8 cellular contexts compared by ENCODE assay signal in the genomic region with DNA sequence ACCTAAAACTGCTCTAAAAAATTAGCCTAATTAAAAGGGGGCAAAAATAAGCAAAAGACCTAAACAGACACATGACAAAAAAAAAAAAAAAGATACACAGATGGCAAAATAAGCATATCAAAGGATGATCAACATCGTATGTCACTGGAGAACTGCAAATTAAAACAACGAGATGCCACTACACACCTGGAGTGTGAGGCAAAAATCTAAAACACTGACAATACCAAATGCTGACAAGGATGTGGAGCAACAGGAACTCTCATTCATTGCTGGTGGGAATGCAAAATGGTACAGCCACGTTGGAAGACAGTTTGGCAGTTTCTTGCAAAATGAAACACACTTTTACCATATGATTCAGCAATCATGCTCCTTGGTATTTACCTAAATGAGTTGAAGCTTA.
"Had no signal": no experiment of that assay in that cellular context is flagged by ENCODE, and none has a peak within 500 bp of the region (broad histone marks: within the 10 kb centered on the region; RNA-seq: fewer than 3 reads in every experiment).

No MANE protein-coding gene starts in this region.

- DNase-seq: GDM1, GF-D8 had no signal

- H3K4me3 ChIP-seq: GM12878 had no signal

- FAIRE-seq: G401.6, GM12878, GM12891, GM12892, GM18507, GM19239 had no signal

- ATAC-seq: GM12878 had no signal
